In the genomic region with DNA sequence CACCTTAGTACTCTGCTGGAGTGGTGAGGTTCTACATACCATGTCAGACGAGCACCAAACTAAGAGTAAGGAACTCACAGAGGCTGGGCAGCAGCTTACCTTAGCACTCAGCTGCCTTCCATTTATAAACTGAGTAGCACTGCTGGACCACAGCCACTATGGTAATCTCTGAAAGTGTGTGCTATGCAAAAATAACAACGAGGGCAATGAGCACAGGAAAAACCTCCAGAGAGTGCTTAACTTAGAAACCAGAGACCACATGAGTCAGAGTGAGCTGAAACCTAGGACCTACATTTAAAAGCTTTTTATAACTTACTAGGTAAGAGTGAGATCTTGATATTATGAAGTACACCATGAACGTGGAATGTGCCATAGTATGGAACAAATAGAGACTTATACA, we compare ENCODE assay signal across 9 cellular contexts. TPM values are rescaled to one million over a fixed set of nuclear protein-coding genes. Genes with fewer than 3 reads are reported as not detected.
DNase-seq lines count a peak whose midpoint lies in the region; ATAC-seq and TF ChIP-seq lines count a peak whose summit lies in the region.
"Had no signal": no experiment of that assay in that cellular context is flagged by ENCODE, and none has a peak within 500 bp of the region (broad histone marks: within the 10 kb centered on the region; RNA-seq: fewer than 3 reads in every experiment).

No MANE protein-coding gene starts in this region.

- no peaks in the 10 kb centered on the region for H3K4me1 ChIP-seq in right cardiac atrium (ENCODE audit: control insufficient read depth, insufficient read depth, low read length)

- ATAC-seq in GM18511 (IDR thresholded peaks at IDR 0.05; ENCODE audit: unreplicated experiment) (peak; percentile 100), GM21737 (IDR thresholded peaks at IDR 0.05; ENCODE audit: unreplicated experiment) (peak; percentile 99), HG03571 (IDR thresholded peaks at IDR 0.05; ENCODE audit: unreplicated experiment) (peak; percentile 96), right cardiac atrium (peak; percentile 84 to 88)

- WGBS in right cardiac atrium, result 41% methylated on average over 3 of the region's 3 CpGs

- intact Hi-C loops in right cardiac atrium (cut with DNase I), result no loop called here

- H3K9me3 ChIP-seq in right cardiac atrium (ENCODE audit: control insufficient read depth, low read length) (no peaks in the 10 kb centered on the region), WERI-Rb-1 (ENCODE audit: severe bottlenecking) (no peaks in the 10 kb centered on the region)

- no peak overlapping the region for H3K4me3 ChIP-seq in right cardiac atrium (ENCODE audit: low read length)
- no peak overlapping the region for H3K4me3 ChIP-seq in WERI-Rb-1 (ENCODE audit: low read depth, low read length)

- no peak for TF ChIP-seq CTCF in WERI-Rb-1 (IDR thresholded peaks at IDR 0.05; ENCODE audit: low read depth, low read length)

- H3K36me3 ChIP-seq in WERI-Rb-1, result peaks cover 49% of the 10 kb centered on the region

- H3K27me3 ChIP-seq in right cardiac atrium (ENCODE audit: control insufficient read depth, insufficient read depth), result no peaks in the 10 kb centered on the region
- no peaks in the 10 kb centered on the region for H3K27me3 ChIP-seq in WERI-Rb-1 (ENCODE audit: insufficient read depth, low read depth, severe bottlenecking)

- H3K27ac ChIP-seq in right cardiac atrium (ENCODE audit: low read length), result peak overlapping the region; percentile 57
- no peak overlapping the region for H3K27ac ChIP-seq in WERI-Rb-1

- no peak for DNase-seq in right cardiac atrium
- no peak for DNase-seq in central memory CD4-positive, alpha-beta T cell
- DNase-seq in WERI-Rb-1, result no peak
- DNase-seq in stimulated activated CD4-positive, alpha-beta T cell treated with anti-CD3 and anti-CD28 coated beads, Interleukin-1b, Interleukin-23, amount 100 ng/mL, for 48 hours, result no peak
- no peak for DNase-seq in NCI-H69 (lab: John Stamatoyannopoulos, UW)
- DNase-seq: stimulated activated naive CD4-positive, alpha-beta T cell treated with Interleukin-2 at 50 U/mL for 16 hours had no signal

RNA-seq across cellular contexts. Expression of a gene that starts 17.1 kb away (rescaled TPM):
- 100 to 1,000 TPM; 619 to 780 (median 669) TPM for total RNA-seq in right cardiac atrium
- polyA plus RNA-seq in right cardiac atrium, result 245 TPM

RNA-seq across cellular contexts. Expression of a gene that starts 21.0 kb away (rescaled TPM):
- 10 to 100 TPM; 30.2 to 40.8 (median 39.2) TPM for total RNA-seq in right cardiac atrium
- 27.3 TPM for polyA plus RNA-seq in right cardiac atrium

RNA-seq across cellular contexts. Expression of a gene that starts 52.7 kb away (rescaled TPM):
- 1 to 10 TPM in 1 of 4 donors, not detected in 3; 1.9 TPM for total RNA-seq in right cardiac atrium
- polyA plus RNA-seq in right cardiac atrium, result not detected
